In genomic region chr1:172629638-172630037, GRCh38 we compare ENCODE assay signal across 1 cellular context.
TF ChIP-seq lines count a peak whose summit lies in the region.

No MANE protein-coding gene starts in this region.

TF ChIP-seq in HCT116, 20 proteins besides CTCF, POLR2A, EP300 and RAD21 (continued from another document):
- TF ChIP-seq ZBTB33 (IDR thresholded peaks at IDR 0.05; ENCODE audit: extremely low read depth, insufficient replicate concordance, low read length) = no peak
- no peak for TF ChIP-seq ZFX (IDR thresholded peaks at IDR 0.05)
- no peak for TF ChIP-seq ELF1 (IDR thresholded peaks at IDR 0.05; ENCODE audit: borderline replicate concordance, low read depth)
- no peak for TF ChIP-seq JUND (IDR thresholded peaks at IDR 0.05)
- TF ChIP-seq REST (IDR thresholded peaks at IDR 0.05; ENCODE audit: low read depth) = no peak
- no peak for TF ChIP-seq SRF (IDR thresholded peaks at IDR 0.05; ENCODE audit: low read depth)
- TF ChIP-seq SIN3A (IDR thresholded peaks at IDR 0.05; ENCODE audit: low read depth) = no peak
